ENCODE assay signal across 9 cellular contexts in genomic region chr15:40291088-40291574, GRCh38. TPM values are rescaled to one million over a fixed set of nuclear protein-coding genes. Genes with fewer than 3 reads are reported as not detected.
A peak's percentile ranks its signal among the peaks of the same experiment; 100 is the strongest.
DNase-seq lines count a peak whose midpoint lies in the region; ATAC-seq and TF ChIP-seq lines count a peak whose summit lies in the region.
"Had no signal": no experiment of that assay in that cellular context is flagged by ENCODE, and none has a peak within 500 bp of the region (broad histone marks: within the 10 kb centered on the region; RNA-seq: fewer than 3 reads in every experiment).

No MANE protein-coding gene starts in this region.

- intact Hi-C loops in Right ventricle myocardium superior (cut with DNase I) (no loop called here), mammary epithelial cell (cut with micrococcal nuclease) (no loop called here), aorta (cut with DNase I) (no loop called here)

- POLR2A ChIA-PET in GM10248 (lab: Yijun Ruan, JAX) = no interaction called here

- ATAC-seq in Right ventricle myocardium superior (ENCODE audit: poor library complexity) (peak; percentile 55), aorta (ENCODE audit: low FRiP score) (peak; percentile 62), GM21717 (IDR thresholded peaks at IDR 0.05; ENCODE audit: unreplicated experiment) (no peak), HG03457 (IDR thresholded peaks at IDR 0.05; ENCODE audit: unreplicated experiment) (no peak)

- TF ChIP-seq CTCF in right atrium auricular region (IDR thresholded peaks at IDR 0.05) = no peak
- no peak for TF ChIP-seq CTCF in mammary epithelial cell (conservative IDR thresholded peaks at IDR 0.05 in 1 of 2, IDR thresholded peaks at IDR 0.05 in 1 of 2; ENCODE audit: extremely low read depth in 1 of 2, insufficient read depth in 1 of 2, low read depth in 1 of 2, low read length in 2 of 2)
- no peak for TF ChIP-seq CTCF in GM10248 (IDR thresholded peaks at IDR 0.05; ENCODE audit: control extremely low read depth, extremely low read depth, low read depth, missing control alignments)

- H3K79me2 ChIP-seq in mammary epithelial cell (ENCODE audit: insufficient read depth, low read length) = no peaks in the 10 kb centered on the region

- H3K4me3 ChIP-seq in right atrium auricular region (peak overlapping the region in 1 of 2 donors; percentile 43), mammary epithelial cell (replicated peaks in 1 of 3; ENCODE audit: insufficient read depth in 1 of 3, low read depth in 2 of 3, low read length in 3 of 3) (peak overlapping the region in 2 of 3 experiments; percentile 38 to 41), aorta (ENCODE audit: low read length in 2 of 2) (no peak overlapping the region)

- H3K27ac ChIP-seq in right atrium auricular region (no peak overlapping the region), mammary epithelial cell (ENCODE audit: insufficient read depth, low read depth, low read length) (no peak overlapping the region), aorta (ENCODE audit: low read depth in 1 of 2, low read length in 2 of 2) (no peak overlapping the region)

- peak overlapping the region; percentile 86 for H2AFZ ChIP-seq in mammary epithelial cell (ENCODE audit: low read depth, low read length)

- H3K4me2 ChIP-seq in mammary epithelial cell (ENCODE audit: insufficient read depth, low read depth, low read length) = peak overlapping the region; percentile 91

- BruUV-seq in mammary epithelial cell (replicated peaks; lab: Mats Ljungman, UMichigan) = no TSS peak

- CTCF ChIA-PET in mammary epithelial cell (lab: Charles Lee; ENCODE audit: low non-redundant PET) = interaction anchor here (0.5 kb wide), 1 partner anchor 12 kb away, joined by 3 read pairs; no protein-coding TSS in a partner anchor
- CTCF ChIA-PET in GM10248 (lab: Yijun Ruan, JAX) = interaction anchor here (1.6 to 11.5 kb wide), 7 partner anchors 12 to 47 kb away, joined by 5 to 82 read pairs (median 10); partner anchors contain the start of genes INAFM2 and PLCB2

- no peak overlapping the region for H3K9ac ChIP-seq in mammary epithelial cell (ENCODE audit: insufficient read depth, low read length)

- no peaks in the 10 kb centered on the region for H4K20me1 ChIP-seq in mammary epithelial cell (ENCODE audit: insufficient read depth, low read length)

- DNase-seq in Right ventricle myocardium superior (peak; percentile 57), right atrium auricular region (ENCODE audit: low spot score) (no peak), mammary epithelial cell (peak; percentile 57), kidney tubule cell (ENCODE audit: low spot score) (peak; percentile 56), aorta (no peak), GM10248 (ENCODE audit: extremely low spot score) (no peak)
- DNase-seq: DND-41 had no signal

- peaks cover 0 to 49% of the 10 kb centered on the region in 2 donors for H3K4me1 ChIP-seq in right atrium auricular region
- H3K4me1 ChIP-seq in mammary epithelial cell (ENCODE audit: insufficient read depth, low read length) = peaks cover 5% of the 10 kb centered on the region
- no peaks in the 10 kb centered on the region for H3K4me1 ChIP-seq in aorta (ENCODE audit: control insufficient read depth in 1 of 2, insufficient read depth in 2 of 2, low read length in 2 of 2)

- in situ Hi-C loops in mammary epithelial cell (cut with MboI; ENCODE audit: low sequenced_read_pairs in 2 of 2) = no loop called here

- WGBS in mammary epithelial cell (ENCODE audit: low coverage, missing lambda C conversion rate) = 18% methylated on average over 4 of the region's 55 CpGs
- WGBS in aorta, 2 donors = 3 to 7% methylated on average over 50 to 55 of the region's 55 CpGs

- H3K9me3 ChIP-seq in right atrium auricular region (no peaks in the 10 kb centered on the region), mammary epithelial cell (replicated peaks; ENCODE audit: insufficient read depth, low read length) (no peaks in the 10 kb centered on the region), aorta (ENCODE audit: control insufficient read depth, low read length) (no peaks in the 10 kb centered on the region)

- H3K27me3 ChIP-seq in right atrium auricular region = no peaks in the 10 kb centered on the region
- no peaks in the 10 kb centered on the region for H3K27me3 ChIP-seq in mammary epithelial cell (ENCODE audit: insufficient read depth, low read length)
- no peaks in the 10 kb centered on the region for H3K27me3 ChIP-seq in aorta (ENCODE audit: control insufficient read depth in 1 of 2, insufficient read depth in 2 of 2, low read length in 1 of 2)

- H3K36me3 ChIP-seq in right atrium auricular region (no peaks in the 10 kb centered on the region), mammary epithelial cell (ENCODE audit: insufficient read depth, low read length) (no peaks in the 10 kb centered on the region), aorta (ENCODE audit: control insufficient read depth in 1 of 2, insufficient read depth in 2 of 2, low read length in 1 of 2) (no peaks in the 10 kb centered on the region)

- dilution Hi-C loops in mammary epithelial cell (cut with HindIII; ENCODE audit: low sequenced_read_pairs) = no loop called here

RNA-seq across cellular contexts. Expression of gene ANKRD63, which starts 8.3 kb away (rescaled TPM):
- total RNA-seq in Right ventricle myocardium superior (0.65 TPM), right atrium auricular region (1 to 10 TPM in 1 of 2 donors, under 1 TPM in 1; 0.44 to 1.3 TPM), mammary epithelial cell (not detected), aorta (not detected)
- polyA plus RNA-seq in mammary epithelial cell (not detected), aorta (not detected)
- not detected for polyA minus RNA-seq in mammary epithelial cell

RNA-seq across cellular contexts. Expression of gene PLCB2, which starts 16.6 kb away (rescaled TPM):
- total RNA-seq in Right ventricle myocardium superior (7.7 TPM), right atrium auricular region (1 to 10 TPM; 1.9 to 8.4 TPM), mammary epithelial cell (1 to 10 TPM in 1 of 2 donors, under 1 TPM in 1; 0.67 to 1.4 TPM), aorta (10 to 100 TPM; 23.6 to 55.8 TPM)
- polyA plus RNA-seq in mammary epithelial cell (0.97 TPM), aorta (1 to 10 TPM; 5.8 to 7.2 TPM)
- polyA minus RNA-seq in mammary epithelial cell = not detected

RNA-seq across cellular contexts. Expression of gene INAFM2, which starts 32.4 kb away (rescaled TPM):
- total RNA-seq in Right ventricle myocardium superior (56.2 TPM), right atrium auricular region (10 to 100 TPM; 45.5 to 48.9 TPM), mammary epithelial cell (10 to 100 TPM; 25.5 to 28.0 TPM), aorta (10 to 100 TPM; 59.4 to 70.0 TPM)
- polyA plus RNA-seq in mammary epithelial cell (10.9 TPM), aorta (10 to 100 TPM; 26.0 to 53.6 TPM)
- 40.5 TPM for polyA minus RNA-seq in mammary epithelial cell

RNA-seq across cellular contexts. Expression of gene CCDC9B, which starts 49.6 kb away (rescaled TPM):
- total RNA-seq in Right ventricle myocardium superior (155 TPM), right atrium auricular region (10 to 100 TPM; 31.8 to 32.2 TPM), mammary epithelial cell (100 to 1,000 TPM in 1 of 2 donors, 10 to 100 TPM in 1; 67.3 to 164 TPM), aorta (10 to 100 TPM; 59.6 to 66.6 TPM)
- polyA plus RNA-seq in mammary epithelial cell (7.4 TPM), aorta (10 to 100 TPM; 16.2 to 44.2 TPM)
- 99.0 TPM for polyA minus RNA-seq in mammary epithelial cell

RNA-seq across cellular contexts. Expression of gene PAK6, which starts 52.3 kb away (rescaled TPM):
- total RNA-seq in Right ventricle myocardium superior = 9.7 TPM
- total RNA-seq in right atrium auricular region = 10 to 100 TPM; 15.3 to 32.5 TPM
- total RNA-seq in mammary epithelial cell = 10 to 100 TPM; 13.7 to 33.8 TPM
- polyA plus RNA-seq in mammary epithelial cell = 24.6 TPM
- 11.1 TPM for polyA minus RNA-seq in mammary epithelial cell
- under 1 TPM; 0.81 to 0.91 TPM for total RNA-seq in aorta
- not detected for polyA plus RNA-seq in aorta

Comparison
In these comparisons a context has a peak if more than half of its experiments do, and no peak if none do; other contexts are left out.
1. DNase-seq: peak in Right ventricle myocardium superior (single experiment), mammary epithelial cell (single experiment) and kidney tubule cell (single experiment); none in right atrium auricular region (single experiment), aorta (0 of 2) and GM10248 (single experiment).
2. ATAC-seq: peak in Right ventricle myocardium superior (single experiment) and aorta (single experiment); none in GM21717 (single experiment) and HG03457 (single experiment).
3. H3K4me3 ChIP-seq: peak in mammary epithelial cell (2 of 3); none in aorta (0 of 2).